26 cellular contexts compared by ENCODE assay signal in the genomic region with DNA sequence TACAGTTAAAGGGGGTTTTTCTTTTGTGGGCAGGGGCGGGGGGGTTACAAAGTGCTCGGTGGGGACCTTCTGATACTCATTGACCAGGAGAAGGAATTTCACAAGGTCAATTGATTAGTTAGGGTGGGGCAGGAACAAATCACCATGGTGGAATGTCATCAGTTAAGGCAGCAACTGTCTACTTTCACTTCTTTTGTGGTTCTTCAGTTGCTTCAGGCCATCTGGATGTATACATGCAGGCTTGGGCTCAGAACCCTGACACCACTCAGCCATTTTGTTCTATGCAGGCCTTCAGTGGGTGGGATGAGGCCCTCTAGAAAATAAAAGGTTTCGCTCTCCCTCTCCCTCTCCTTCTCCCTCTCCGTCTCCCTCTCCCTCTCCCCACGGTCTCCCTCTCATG. TPM values are rescaled to one million over a fixed set of nuclear protein-coding genes. Genes with fewer than 3 reads are reported as not detected.
DNase-seq lines count a peak whose midpoint lies in the region; ATAC-seq and TF ChIP-seq lines count a peak whose summit lies in the region.
"Had no signal": no experiment of that assay in that cellular context is flagged by ENCODE, and none has a peak within 500 bp of the region (broad histone marks: within the 10 kb centered on the region; RNA-seq: fewer than 3 reads in every experiment).

No MANE protein-coding gene starts in this region.

- POLR2A ChIA-PET in HEK293 (lab: Yijun Ruan, JAX), result no interaction called here

- no peak overlapping the region for H3K4me3 ChIP-seq in HEK293 (ENCODE audit: low read depth, low read length)
- H3K4me3 ChIP-seq: BLaER1, GM12878 had no signal

- H3K27me3 Mint-ChIP-seq in activated T-helper 17 cell treated with anti-CD3 and anti-CD28 coated beads, Interleukin-2, amount 50 U/mL, for 72 hours, result peaks cover 22% of the 10 kb centered on the region
- H3K27me3 Mint-ChIP-seq: CD4-positive, CD25-positive, alpha-beta regulatory T cell had no signal

- no peaks in the 10 kb centered on the region for H3K36me3 ChIP-seq in HEK293 (ENCODE audit: control insufficient read depth in 2 of 2, insufficient read depth in 1 of 2, low read length in 2 of 2)
- H3K36me3 ChIP-seq: BE2C, BLaER1 had no signal

- H3K4me1 Mint-ChIP-seq in activated T-helper 17 cell treated with anti-CD3 and anti-CD28 coated beads, Interleukin-2, amount 50 U/mL, for 72 hours, result no peaks in the 10 kb centered on the region
- H3K4me1 Mint-ChIP-seq: CD4-positive, alpha-beta memory T cell; CD4-positive, CD25-positive, alpha-beta regulatory T cell; CD8-positive, alpha-beta memory T cell had no signal

- no peak overlapping the region for H3K27ac ChIP-seq in HEK293 (ENCODE audit: extremely low read depth, low read depth, low read length)
- H3K27ac ChIP-seq: BLaER1 had no signal

- DNase-seq in activated effector memory CD4-positive, alpha-beta T cell treated with anti-CD3 and anti-CD28 coated beads, Interleukin-2, amount 50 U/mL, for 16 hours, result peak; percentile 10
- no peak for DNase-seq in activated effector memory CD4-positive, alpha-beta T cell treated with Interleukin-2 at 50 U/mL for 16 hours
- no peak for DNase-seq in NCI-H187 treated with DMSO at 0.1 percent for 48 hours (lab: John Stamatoyannopoulos, UW)
- DNase-seq: 8988T; ACHN; BE2C; C1 segment of cervical spinal cord; CD4-positive, alpha-beta memory T cell; CD4-positive, CD25-positive, alpha-beta regulatory T cell; CD8-positive, alpha-beta memory T cell; COR-L47; DMS 273 treated with DMSO at 0.1 percent for 48 hours; DMS153; DMS53; DMS79; DND-41; EL; GDM1 had no signal

- no peak for ATAC-seq in activated T-helper 17 cell treated with anti-CD3 and anti-CD28 coated beads, Interleukin-2, amount 50 U/mL, for 72 hours (replicated peaks)
- ATAC-seq: GM12878 had no signal

- H3K4me1 ChIP-seq in HEK293 (ENCODE audit: control insufficient read depth, insufficient read depth, low read length), result no peaks in the 10 kb centered on the region
- H3K4me1 ChIP-seq: BE2C had no signal

- H3K9me3 ChIP-seq in HEK293 (ENCODE audit: control insufficient read depth, insufficient read depth, low read depth, low read length), result no peaks in the 10 kb centered on the region
- H3K9me3 ChIP-seq: BE2C had no signal

- H3K9me3 Mint-ChIP-seq in activated T-helper 17 cell treated with anti-CD3 and anti-CD28 coated beads, Interleukin-2, amount 50 U/mL, for 72 hours, result peaks cover 8% of the 10 kb centered on the region

- no peak for TF ChIP-seq CTCF in HEK293 (tag by site-specific recombination; IDR thresholded peaks at IDR 0.05)

- no peak overlapping the region for H3K4me3 Mint-ChIP-seq in activated T-helper 17 cell treated with anti-CD3 and anti-CD28 coated beads, Interleukin-2, amount 50 U/mL, for 72 hours
- H3K4me3 Mint-ChIP-seq: CD14-positive monocyte; CD4-positive, alpha-beta memory T cell; CD4-positive, CD25-positive, alpha-beta regulatory T cell; CD8-positive, alpha-beta memory T cell had no signal

- no peak overlapping the region for H3K27ac Mint-ChIP-seq in activated T-helper 17 cell treated with anti-CD3 and anti-CD28 coated beads, Interleukin-2, amount 50 U/mL, for 72 hours
- H3K27ac Mint-ChIP-seq: CD4-positive, alpha-beta memory T cell; CD8-positive, alpha-beta memory T cell had no signal

- H3K36me3 Mint-ChIP-seq in activated T-helper 17 cell treated with anti-CD3 and anti-CD28 coated beads, Interleukin-2, amount 50 U/mL, for 72 hours (ENCODE audit: low read depth), result no peaks in the 10 kb centered on the region
- H3K36me3 Mint-ChIP-seq: CD4-positive, alpha-beta memory T cell; CD4-positive, CD25-positive, alpha-beta regulatory T cell had no signal

- CTCF ChIA-PET in HEK293 (lab: Yijun Ruan, JAX), result no interaction called here

TF ChIP-seq in HEK293, 187 proteins besides CTCF, POLR2A, EP300 and RAD21:
- TF ChIP-seq, protein P1, sequence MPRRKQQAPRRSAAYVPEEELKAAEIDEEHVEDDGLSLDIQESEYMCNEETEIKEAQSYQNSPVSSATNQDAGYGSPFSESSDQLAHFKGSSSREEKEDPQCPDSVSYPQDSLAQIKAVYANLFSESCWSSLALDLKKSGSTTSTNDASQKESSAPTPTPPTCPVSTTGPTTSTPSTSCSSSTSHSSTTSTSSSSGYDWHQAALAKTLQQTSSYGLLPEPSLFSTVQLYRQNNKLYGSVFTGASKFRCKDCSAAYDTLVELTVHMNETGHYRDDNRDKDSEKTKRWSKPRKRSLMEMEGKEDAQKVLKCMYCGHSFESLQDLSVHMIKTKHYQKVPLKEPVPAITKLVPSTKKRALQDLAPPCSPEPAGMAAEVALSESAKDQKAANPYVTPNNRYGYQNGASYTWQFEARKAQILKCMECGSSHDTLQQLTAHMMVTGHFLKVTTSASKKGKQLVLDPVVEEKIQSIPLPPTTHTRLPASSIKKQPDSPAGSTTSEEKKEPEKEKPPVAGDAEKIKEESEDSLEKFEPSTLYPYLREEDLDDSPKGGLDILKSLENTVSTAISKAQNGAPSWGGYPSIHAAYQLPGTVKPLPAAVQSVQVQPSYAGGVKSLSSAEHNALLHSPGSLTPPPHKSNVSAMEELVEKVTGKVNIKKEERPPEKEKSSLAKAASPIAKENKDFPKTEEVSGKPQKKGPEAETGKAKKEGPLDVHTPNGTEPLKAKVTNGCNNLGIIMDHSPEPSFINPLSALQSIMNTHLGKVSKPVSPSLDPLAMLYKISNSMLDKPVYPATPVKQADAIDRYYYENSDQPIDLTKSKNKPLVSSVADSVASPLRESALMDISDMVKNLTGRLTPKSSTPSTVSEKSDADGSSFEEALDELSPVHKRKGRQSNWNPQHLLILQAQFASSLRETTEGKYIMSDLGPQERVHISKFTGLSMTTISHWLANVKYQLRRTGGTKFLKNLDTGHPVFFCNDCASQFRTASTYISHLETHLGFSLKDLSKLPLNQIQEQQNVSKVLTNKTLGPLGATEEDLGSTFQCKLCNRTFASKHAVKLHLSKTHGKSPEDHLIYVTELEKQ (tag by site-specific recombination; IDR thresholded peaks at IDR 0.05; ENCODE audit: borderline replicate concordance), result no peak
- no peak for TF ChIP-seq ZBTB1 (tag by site-specific recombination; IDR thresholded peaks at IDR 0.05)
- TF ChIP-seq ZNF302 (tag by site-specific recombination; IDR thresholded peaks at IDR 0.05; ENCODE audit: low read depth), result no peak
- peak; percentile 50; the same call in 1 of the 2 replicates for TF ChIP-seq TRIM28 (IDR thresholded peaks at IDR 0.05; ENCODE audit: borderline replicate concordance, low read length)

RNA-seq across cellular contexts. Expression of a gene that starts 29.6 kb away (rescaled TPM):
- total RNA-seq in activated T-helper 17 cell treated with anti-CD3 and anti-CD28 coated beads, Interleukin-2, amount 50 U/mL, for 72 hours, result 10 to 100 TPM in 1 of 2 donors, 1 to 10 TPM in 1; 8.1 to 14.8 TPM
- total RNA-seq: A673, Daoy, G401, GM12878 had no signal

RNA-seq across cellular contexts. Expression of a gene that starts 29.7 kb away (rescaled TPM):
- 10 to 100 TPM in 1 of 2 donors, 1 to 10 TPM in 1; 8.4 to 24.6 TPM for total RNA-seq in activated T-helper 17 cell treated with anti-CD3 and anti-CD28 coated beads, Interleukin-2, amount 50 U/mL, for 72 hours
- total RNA-seq: A673, G401 had no signal

RNA-seq across cellular contexts. Expression of a gene that starts 45.7 kb away (rescaled TPM):
- total RNA-seq in activated T-helper 17 cell treated with anti-CD3 and anti-CD28 coated beads, Interleukin-2, amount 50 U/mL, for 72 hours, result 100 to 1,000 TPM; 147 to 170 TPM
